In genomic region chr11:35173620-35174278, GRCh38 we compare ENCODE assay signal across 1 cellular context.
TF ChIP-seq lines count a peak whose summit lies in the region.

No MANE protein-coding gene starts in this region.

TF ChIP-seq in WTC11, 78 proteins besides CTCF, POLR2A, EP300 and RAD21 (continued from another document):
- TF ChIP-seq PRDM15 (CRISPR knock-in tag; IDR thresholded peaks at IDR 0.05) (no peak), MAX (CRISPR knock-in tag; IDR thresholded peaks at IDR 0.05) (no peak), FOXJ3 (CRISPR knock-in tag; IDR thresholded peaks at IDR 0.05; ENCODE audit: borderline replicate concordance) (no peak), ESRRA (CRISPR knock-in tag; IDR thresholded peaks at IDR 0.05; ENCODE audit: borderline replicate concordance) (no peak)
- TF ChIP-seq, protein P1, sequence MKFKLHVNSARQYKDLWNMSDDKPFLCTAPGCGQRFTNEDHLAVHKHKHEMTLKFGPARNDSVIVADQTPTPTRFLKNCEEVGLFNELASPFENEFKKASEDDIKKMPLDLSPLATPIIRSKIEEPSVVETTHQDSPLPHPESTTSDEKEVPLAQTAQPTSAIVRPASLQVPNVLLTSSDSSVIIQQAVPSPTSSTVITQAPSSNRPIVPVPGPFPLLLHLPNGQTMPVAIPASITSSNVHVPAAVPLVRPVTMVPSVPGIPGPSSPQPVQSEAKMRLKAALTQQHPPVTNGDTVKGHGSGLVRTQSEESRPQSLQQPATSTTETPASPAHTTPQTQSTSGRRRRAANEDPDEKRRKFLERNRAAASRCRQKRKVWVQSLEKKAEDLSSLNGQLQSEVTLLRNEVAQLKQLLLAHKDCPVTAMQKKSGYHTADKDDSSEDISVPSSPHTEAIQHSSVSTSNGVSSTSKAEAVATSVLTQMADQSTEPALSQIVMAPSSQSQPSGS (CRISPR knock-in tag; IDR thresholded peaks at IDR 0.05; ENCODE audit: borderline replicate concordance, low read depth) = no peak
